Comparison of ENCODE assay signal across 15 cellular contexts in the genomic region with DNA sequence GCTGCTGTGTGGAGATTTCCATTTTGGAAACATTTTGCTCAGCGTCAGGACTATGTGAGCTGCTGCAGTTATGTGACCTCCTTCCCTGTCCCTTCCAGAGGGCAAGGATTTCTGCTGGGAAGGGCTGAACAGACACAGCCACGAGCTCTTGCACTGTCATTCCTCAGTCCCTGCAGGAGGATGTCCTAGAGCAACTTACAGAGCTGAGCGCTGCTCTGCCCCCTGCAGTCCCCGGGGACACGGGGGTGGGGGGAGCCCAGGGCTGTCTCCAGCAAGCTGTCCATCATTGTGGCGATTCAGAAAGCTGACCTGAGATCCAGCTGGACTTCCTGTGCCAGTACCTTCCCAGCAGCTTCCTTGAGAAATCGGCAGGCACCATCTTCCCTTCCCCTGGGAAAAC. TPM values are rescaled to one million over a fixed set of nuclear protein-coding genes. Genes with fewer than 3 reads are reported as not detected.
A peak's percentile ranks its signal among the peaks of the same experiment; 100 is the strongest.
DNase-seq lines count a peak whose midpoint lies in the region; TF ChIP-seq lines count a peak whose summit lies in the region.
"Had no signal": no experiment of that assay in that cellular context is flagged by ENCODE, and none has a peak within 500 bp of the region (broad histone marks: within the 10 kb centered on the region; RNA-seq: fewer than 3 reads in every experiment).

No MANE protein-coding gene starts in this region.

- H3K27ac ChIP-seq in OCI-LY3 (ENCODE audit: low read length) = no peak overlapping the region

- H4K20me1 ChIP-seq in OCI-LY3 (ENCODE audit: insufficient read depth, low read length) = no peaks in the 10 kb centered on the region

- DNase-seq in GM03348 (ENCODE audit: low spot score) (peak; percentile 9), epithelial cell of proximal tubule (ENCODE audit: low read depth) (no peak), nephron progenitor cell (peak; percentile 45), epidermal melanocyte (ENCODE audit: insufficient read length, low spot score) (no peak), NCI-H1092 (lab: John Stamatoyannopoulos, UW) (no peak)
- no peak for DNase-seq in activated CD4-positive, alpha-beta T cell treated with anti-CD3 and anti-CD28 coated beads for 48 hours
- no peak for DNase-seq in activated CD4-positive, alpha-beta T cell treated with anti-CD3 and anti-CD28 coated beads for 4 hours
- DNase-seq: activated CD4-positive, alpha-beta T cell treated with anti-CD3 and anti-CD28 coated beads for 36 hours; Kasumi-1; NCI-H345; retina; SIG-M5 had no signal

- H3K36me3 ChIP-seq in OCI-LY3 (replicated peaks; ENCODE audit: low read depth, low read length) = no peaks in the 10 kb centered on the region

- no peaks in the 10 kb centered on the region for H3K27me3 ChIP-seq in OCI-LY3 (ENCODE audit: low read depth, low read length)

- TF ChIP-seq CTCF in OCI-LY3 (IDR thresholded peaks at IDR 0.05; ENCODE audit: low read depth, low read length) (no peak), epithelial cell of proximal tubule (conservative IDR thresholded peaks at IDR 0.05; ENCODE audit: low read depth, low read length) (peak; percentile 10), nephron progenitor cell (IDR thresholded peaks at IDR 0.05) (no peak)

- H3K4me3 ChIP-seq in OCI-LY3 (ENCODE audit: low read length) = no peak overlapping the region
- H3K4me3 ChIP-seq in epithelial cell of proximal tubule (ENCODE audit: low read depth, low read length) = no peak overlapping the region

- no peaks in the 10 kb centered on the region for H3K79me2 ChIP-seq in OCI-LY3 (ENCODE audit: low read length)

- H3K27ac Mint-ChIP-seq in nephron progenitor cell = no peak overlapping the region
- H3K27ac Mint-ChIP-seq: activated CD4-positive, alpha-beta T cell treated with anti-CD3 and anti-CD28 coated beads for 36 hours had no signal

- H3K9me3 Mint-ChIP-seq in nephron progenitor cell = no peaks in the 10 kb centered on the region
- H3K9me3 Mint-ChIP-seq: brain had no signal

- H3K9me3 ChIP-seq in OCI-LY3 (ENCODE audit: insufficient read depth, low read length) = no peaks in the 10 kb centered on the region
- H3K9me3 ChIP-seq: Caco-2 had no signal

- no peaks in the 10 kb centered on the region for H3K36me3 Mint-ChIP-seq in nephron progenitor cell (ENCODE audit: low read depth)
- H3K36me3 Mint-ChIP-seq: brain had no signal

- H3K9ac ChIP-seq in OCI-LY3 (ENCODE audit: low read length) = no peak overlapping the region

- H3K4me2 ChIP-seq in OCI-LY3 (ENCODE audit: low read length) = 0 out of 2 replicates have a peak overlapping the region, but pooled peaks have one; percentile 4

- peaks cover 30% of the 10 kb centered on the region for H3K4me1 Mint-ChIP-seq in nephron progenitor cell
- H3K4me1 Mint-ChIP-seq: activated CD4-positive, alpha-beta T cell treated with anti-CD3 and anti-CD28 coated beads for 36 hours had no signal

- no peak overlapping the region for H2AFZ ChIP-seq in OCI-LY3 (ENCODE audit: low read depth, low read length)

- no peaks in the 10 kb centered on the region for H3K4me1 ChIP-seq in OCI-LY3 (ENCODE audit: low read length)
- H3K4me1 ChIP-seq: Caco-2 had no signal

- peaks cover 10% of the 10 kb centered on the region for H3K27me3 Mint-ChIP-seq in nephron progenitor cell (ENCODE audit: low read depth, poor library complexity)

- H3K4me3 Mint-ChIP-seq in nephron progenitor cell = no peak overlapping the region
- H3K4me3 Mint-ChIP-seq: activated CD4-positive, alpha-beta T cell treated with anti-CD3 and anti-CD28 coated beads for 36 hours; brain had no signal

RNA-seq across cellular contexts. Expression of a gene that starts 28.0 kb away (rescaled TPM):
- 234 and 305 TPM in 2 replicates for total RNA-seq in epithelial cell of proximal tubule

Comparison
In these comparisons a context has a peak if more than half of its experiments do, and no peak if none do; other contexts are left out.
1. DNase-seq: peak in GM03348 (single experiment) and nephron progenitor cell (single experiment); none in epithelial cell of proximal tubule (single experiment), epidermal melanocyte (single experiment), NCI-H1092 (single experiment), activated CD4-positive, alpha-beta T cell treated with anti-CD3 and anti-CD28 coated beads for 48 hours (single experiment) and activated CD4-positive, alpha-beta T cell treated with anti-CD3 and anti-CD28 coated beads for 4 hours (0 of 2).